In genomic region chr13:76239031-76239680, GRCh38 we compare ENCODE assay signal across 15 cellular contexts.
DNase-seq lines count a peak whose midpoint lies in the region; ATAC-seq and TF ChIP-seq lines count a peak whose summit lies in the region.
"Had no signal": no experiment of that assay in that cellular context is flagged by ENCODE, and none has a peak within 500 bp of the region (broad histone marks: within the 10 kb centered on the region; RNA-seq: fewer than 3 reads in every experiment).

No MANE protein-coding gene starts in this region.

- H3K9me3 ChIP-seq in adipocyte (ENCODE audit: control insufficient read depth, low read length): no peaks in the 10 kb centered on the region
- H3K9me3 ChIP-seq in left ventricle myocardium inferior (replicated peaks): no peaks in the 10 kb centered on the region
- no peaks in the 10 kb centered on the region for H3K9me3 ChIP-seq in gastrocnemius medialis
- H3K9me3 ChIP-seq in PC-3 (ENCODE audit: low read length): no peaks in the 10 kb centered on the region
- H3K9me3 ChIP-seq: A549, BE2C had no signal

- ATAC-seq in gastrocnemius medialis (peak; percentile 19 to 78), PC-3 (no peak), HG03520 (IDR thresholded peaks at IDR 0.05; ENCODE audit: unreplicated experiment) (no peak)
- ATAC-seq: A549, GM12878, HCT116 had no signal

- TF ChIP-seq CTCF in left ventricle myocardium inferior (IDR thresholded peaks at IDR 0.05; ENCODE audit: borderline replicate concordance) (no peak), gastrocnemius medialis (IDR thresholded peaks at IDR 0.05 in 4 of 5, conservative IDR thresholded peaks at IDR 0.05 in 1 of 5) (no peak), PC-3 (conservative IDR thresholded peaks at IDR 0.05; ENCODE audit: low read depth, low read length) (no peak)

- CTCF ChIA-PET in PC-3 (lab: Charles Lee): no interaction called here

- no peak overlapping the region for H3K4me2 ChIP-seq in PC-3 (ENCODE audit: low read length)
- H3K4me2 ChIP-seq: A549 had no signal

- no TSS peak for BruUV-seq in PC-3 (replicated peaks; lab: Mats Ljungman, UMichigan)

- in situ Hi-C loops in gastrocnemius medialis (cut with MboI; ENCODE audit: low sequenced_read_pairs in 4 of 4): no loop called here

- intact Hi-C loops in left ventricle myocardium inferior (cut with micrococcal nuclease): no loop called here
- intact Hi-C loops in gastrocnemius medialis (cut with DNase I; ENCODE audit: low total_unique reads): no loop called here
- intact Hi-C loops in PC-3 (cut with micrococcal nuclease): no loop called here

- H3K27ac ChIP-seq in left ventricle myocardium inferior (replicated peaks): peak overlapping the region; percentile 52
- no peak overlapping the region for H3K27ac ChIP-seq in gastrocnemius medialis
- no peak overlapping the region for H3K27ac ChIP-seq in PC-3 (ENCODE audit: low read length)
- H3K27ac ChIP-seq: A549, C4-2B, GM23248 had no signal

- H3K36me3 ChIP-seq in adipocyte (ENCODE audit: control insufficient read depth, insufficient read depth, low read length, severe bottlenecking) (no peaks in the 10 kb centered on the region), left ventricle myocardium inferior (no peaks in the 10 kb centered on the region), gastrocnemius medialis (no peaks in the 10 kb centered on the region), PC-3 (ENCODE audit: low read depth, low read length) (no peaks in the 10 kb centered on the region)
- H3K36me3 ChIP-seq: BE2C had no signal

- peak overlapping the region; percentile 41 for H3K4me3 ChIP-seq in adipocyte (ENCODE audit: low read length)
- H3K4me3 ChIP-seq in left ventricle myocardium inferior: no peak overlapping the region
- H3K4me3 ChIP-seq in gastrocnemius medialis: no peak overlapping the region
- H3K4me3 ChIP-seq in PC-3 (ENCODE audit: low read length): no peak overlapping the region
- H3K4me3 ChIP-seq: A549, GM12878, GM23248 had no signal

- POLR2A ChIA-PET in PC-3 (lab: Charles Lee; ENCODE audit: unreplicated experiment): no interaction called here

- H4K20me1 ChIP-seq in PC-3 (ENCODE audit: low read length): no peaks in the 10 kb centered on the region

- H3K79me2 ChIP-seq in PC-3 (ENCODE audit: low read length): no peaks in the 10 kb centered on the region

- no peaks in the 10 kb centered on the region for H3F3A ChIP-seq in PC-3 (ENCODE audit: low read length, unreplicated experiment)

- H3K27me3 ChIP-seq in adipocyte (replicated peaks; ENCODE audit: control insufficient read depth, insufficient read depth, low read length) (no peaks in the 10 kb centered on the region), left ventricle myocardium inferior (ENCODE audit: low read depth) (no peaks in the 10 kb centered on the region), gastrocnemius medialis (no peaks in the 10 kb centered on the region), PC-3 (ENCODE audit: low read length) (peaks cover 2% of the 10 kb centered on the region; the same call in 1 of the 2 replicates)
- H3K27me3 ChIP-seq: BE2C had no signal

- DNase-seq in LHCN-M2 (ENCODE audit: low read depth): peak; percentile 65
- DNase-seq in adipocyte (ENCODE audit: low read depth): peak; percentile 61
- DNase-seq in left ventricle myocardium inferior: no peak
- DNase-seq in gastrocnemius medialis: no peak
- no peak for DNase-seq in PC-3
- DNase-seq in activated CD4-positive, alpha-beta T cell treated with anti-CD3 and anti-CD28 coated beads for 1 hour: no peak
- DNase-seq: BE2C; CD4-positive, alpha-beta memory T cell; DMS79; GM23248 had no signal

- H3K4me1 ChIP-seq in adipocyte (ENCODE audit: control insufficient read depth, insufficient read depth, low read length) (peaks cover 5% of the 10 kb centered on the region), left ventricle myocardium inferior (peaks cover 4% of the 10 kb centered on the region), gastrocnemius medialis (peaks cover 3 to 11% of the 10 kb centered on the region in 2 donors), PC-3 (ENCODE audit: insufficient read depth, low read length) (no peaks in the 10 kb centered on the region)
- H3K4me1 ChIP-seq: A549, BE2C had no signal

- TF ChIP-seq POLR2A in gastrocnemius medialis (IDR thresholded peaks at IDR 0.05): no peak

- H3K9me2 ChIP-seq in PC-3 (replicated peaks; ENCODE audit: low read length): no peaks in the 10 kb centered on the region

- H3K9ac ChIP-seq in adipocyte (ENCODE audit: low read length) (no peak overlapping the region), PC-3 (ENCODE audit: low read length) (no peak overlapping the region)
- H3K9ac ChIP-seq: GM23248 had no signal

- no peak overlapping the region for H2AFZ ChIP-seq in PC-3 (ENCODE audit: low read length)
- H2AFZ ChIP-seq: GM23248 had no signal

Comparison
In these comparisons a context has a peak if more than half of its experiments do, and no peak if none do; other contexts are left out.
1. DNase-seq: peak in LHCN-M2 (single experiment) and adipocyte (single experiment); none in left ventricle myocardium inferior (single experiment), gastrocnemius medialis (0 of 2), PC-3 (single experiment) and activated CD4-positive, alpha-beta T cell treated with anti-CD3 and anti-CD28 coated beads for 1 hour (single experiment).
2. ATAC-seq: peak in gastrocnemius medialis (2 of 2); none in PC-3 (single experiment) and HG03520 (single experiment).